In the genomic region with DNA sequence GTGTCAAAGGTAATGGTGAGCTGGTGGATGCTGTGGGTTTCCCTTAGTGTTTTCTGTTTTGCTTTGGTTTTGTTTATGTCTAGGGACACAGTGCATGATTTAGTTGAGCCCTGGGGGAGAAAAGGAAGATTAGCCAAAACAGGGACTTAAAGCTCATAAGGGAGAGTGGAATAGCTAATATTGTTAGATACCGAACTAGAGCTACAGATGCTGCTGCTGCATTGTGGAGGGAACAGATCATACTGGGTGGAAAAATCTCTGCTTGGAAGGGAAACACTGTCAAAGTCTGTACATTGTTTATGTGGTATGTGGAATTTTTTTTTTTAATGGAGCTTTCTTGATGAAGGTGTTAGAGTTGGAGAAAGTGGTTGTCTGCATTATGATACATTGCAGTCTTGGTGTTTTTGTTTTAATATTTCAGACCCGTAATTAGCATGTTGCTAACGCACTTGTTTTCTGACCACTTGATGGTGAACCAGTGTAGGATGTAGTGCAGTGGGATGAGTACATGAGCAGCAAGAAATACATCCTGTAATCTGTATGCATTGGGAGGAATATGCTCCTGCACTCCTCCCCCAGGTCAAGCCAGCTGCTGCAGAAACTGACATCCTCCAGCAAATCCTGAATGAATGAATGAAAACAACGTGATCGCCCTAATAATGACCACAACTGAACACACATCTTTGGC, we compare ENCODE assay signal across 9 cellular contexts. TPM values are rescaled to one million over a fixed set of nuclear protein-coding genes. Genes with fewer than 3 reads are reported as not detected.
DNase-seq lines count a peak whose midpoint lies in the region; ATAC-seq and TF ChIP-seq lines count a peak whose summit lies in the region.
"Had no signal": no experiment of that assay in that cellular context is flagged by ENCODE, and none has a peak within 500 bp of the region (broad histone marks: within the 10 kb centered on the region; RNA-seq: fewer than 3 reads in every experiment).

No MANE protein-coding gene starts in this region.

- peaks cover 25% of the 10 kb centered on the region for H3K4me1 ChIP-seq in skeletal muscle satellite cell (ENCODE audit: control insufficient read depth, insufficient read depth, low read length)

- peak; percentile 43 for DNase-seq in activated CD8-positive, alpha-beta memory T cell treated with anti-CD3 and anti-CD28 coated beads, Interleukin-2, amount 10 ng/mL, durations not matched to agents 7 days and 5 days
- DNase-seq in activated CD8-positive, alpha-beta memory T cell treated with anti-CD3 and anti-CD28 coated beads for 24 hours: no peak
- DNase-seq in OCI-M1 (lab: John Stamatoyannopoulos, UW) (peak; percentile 51), fibroblast of pulmonary artery (ENCODE audit: low read depth) (no peak)

- no peaks in the 10 kb centered on the region for H3K27me3 Mint-ChIP-seq in activated CD8-positive, alpha-beta memory T cell treated with anti-CD3 and anti-CD28 coated beads, Interleukin-2, amount 10 ng/mL, durations not matched to agents 7 days and 5 days
- H3K27me3 Mint-ChIP-seq: central memory CD8-positive, alpha-beta T cell had no signal

- peaks cover 8% of the 10 kb centered on the region for H3K36me3 Mint-ChIP-seq in activated CD8-positive, alpha-beta memory T cell treated with anti-CD3 and anti-CD28 coated beads, Interleukin-2, amount 10 ng/mL, durations not matched to agents 7 days and 5 days

- H3K9me3 Mint-ChIP-seq in activated CD8-positive, alpha-beta memory T cell treated with anti-CD3 and anti-CD28 coated beads, Interleukin-2, amount 10 ng/mL, durations not matched to agents 7 days and 5 days (ENCODE audit: low read depth): no peaks in the 10 kb centered on the region
- H3K9me3 Mint-ChIP-seq: central memory CD8-positive, alpha-beta T cell had no signal

- no peaks in the 10 kb centered on the region for H3K9me3 ChIP-seq in skeletal muscle satellite cell (replicated peaks; ENCODE audit: low read length)

- CTCF ChIA-PET in activated CD8-positive, alpha-beta memory T cell treated with anti-CD3 and anti-CD28 coated beads, Interleukin-2, amount 10 ng/mL, durations not matched to agents 7 days and 5 days (lab: Charles Lee): interaction anchor here (1.0 to 2.8 kb wide), 7 partner anchors 19 to 290 kb away, joined by 3 to 14 read pairs (median 3); no protein-coding TSS in a partner anchor

- H3K4me3 ChIP-seq in fibroblast of pulmonary artery (replicated peaks; ENCODE audit: low read depth, low read length) (peak overlapping the region; percentile 76), skeletal muscle satellite cell (ENCODE audit: low read length) (peak overlapping the region; percentile 96)

- H3K4me1 Mint-ChIP-seq in activated CD8-positive, alpha-beta memory T cell treated with anti-CD3 and anti-CD28 coated beads, Interleukin-2, amount 10 ng/mL, durations not matched to agents 7 days and 5 days: peaks cover 27% of the 10 kb centered on the region

- no peak for TF ChIP-seq CTCF in fibroblast of pulmonary artery (IDR thresholded peaks at IDR 0.05; ENCODE audit: low read length, missing control alignments)

- no peak overlapping the region for H3K4me3 Mint-ChIP-seq in activated CD8-positive, alpha-beta memory T cell treated with anti-CD3 and anti-CD28 coated beads, Interleukin-2, amount 10 ng/mL, durations not matched to agents 7 days and 5 days
- H3K4me3 Mint-ChIP-seq: central memory CD8-positive, alpha-beta T cell had no signal

- peak overlapping the region; percentile 87 for H3K4me2 ChIP-seq in skeletal muscle satellite cell (ENCODE audit: low read length)

- H3K27me3 ChIP-seq in skeletal muscle satellite cell (ENCODE audit: control insufficient read depth, insufficient read depth, low read length): no peaks in the 10 kb centered on the region

- H3K27ac Mint-ChIP-seq in activated CD8-positive, alpha-beta memory T cell treated with anti-CD3 and anti-CD28 coated beads, Interleukin-2, amount 10 ng/mL, durations not matched to agents 7 days and 5 days: no peak overlapping the region

- no peak for ATAC-seq in activated CD8-positive, alpha-beta memory T cell treated with anti-CD3 and anti-CD28 coated beads, Interleukin-2, amount 10 ng/mL, durations not matched to agents 7 days and 5 days
- no peak for ATAC-seq in HG03025 (IDR thresholded peaks at IDR 0.05; ENCODE audit: low FRiP score, unreplicated experiment)
- ATAC-seq in HG02798 (IDR thresholded peaks at IDR 0.05; ENCODE audit: poor library complexity, unreplicated experiment): no peak
- no peak for ATAC-seq in esophagus mucosa

- H3K36me3 ChIP-seq in skeletal muscle satellite cell (ENCODE audit: insufficient read depth, low read length): no peaks in the 10 kb centered on the region

- H3K9ac ChIP-seq in skeletal muscle satellite cell (ENCODE audit: low read depth, low read length): peak overlapping the region; percentile 60

RNA-seq across cellular contexts. Expression of a gene that starts 2.2 kb away (rescaled TPM):
- total RNA-seq in activated CD8-positive, alpha-beta memory T cell treated with anti-CD3 and anti-CD28 coated beads, Interleukin-2, amount 10 ng/mL, durations not matched to agents 7 days and 5 days: 10 to 100 TPM; 37.7 to 43.6 TPM
- total RNA-seq in skeletal muscle satellite cell (2012; rRNA removed): 1.7 and 4.8 TPM in 2 replicates
- 2.7 TPM for total RNA-seq in esophagus mucosa

Comparison
In these comparisons a context has a peak if more than half of its experiments do, and no peak if none do; other contexts are left out.
1. DNase-seq: peak in activated CD8-positive, alpha-beta memory T cell treated with anti-CD3 and anti-CD28 coated beads, Interleukin-2, amount 10 ng/mL, durations not matched to agents 7 days and 5 days (single experiment) and OCI-M1 (single experiment); none in activated CD8-positive, alpha-beta memory T cell treated with anti-CD3 and anti-CD28 coated beads for 24 hours (single experiment) and fibroblast of pulmonary artery (single experiment).
2. RNA of a gene that starts 2.2 kb away (total RNA-seq): 37.7 to 43.6 TPM in activated CD8-positive, alpha-beta memory T cell treated with anti-CD3 and anti-CD28 coated beads, Interleukin-2, amount 10 ng/mL, durations not matched to agents 7 days and 5 days; 2.7 TPM in esophagus mucosa (single experiment); every median in the first group is over 10 times any median in the second.